ENCODE assay signal across 16 cellular contexts in genomic region chr6:157238346-157238745, GRCh38.
"Had no signal": no experiment of that assay in that cellular context is flagged by ENCODE, and none has a peak within 500 bp of the region (broad histone marks: within the 10 kb centered on the region; RNA-seq: fewer than 3 reads in every experiment).

No MANE protein-coding gene starts in this region.

- H3K27me3 ChIP-seq: ovary, SJCRH30 had no signal

- DNase-seq: activated CD4-positive, alpha-beta T cell treated with anti-CD3 and anti-CD28 coated beads, Interleukin-2, amount 50 U/mL, for 4 hours; activated CD4-positive, CD25-positive, alpha-beta regulatory T cell treated with anti-CD3 and anti-CD28 coated beads, Interleukin-2, amount 50 U/mL, for 72 hours; activated effector memory CD4-positive, alpha-beta T cell treated with anti-CD3 and anti-CD28 coated beads, Interleukin-2, amount 50 U/mL, for 16 hours; activated T-cell treated with anti-CD3 and anti-CD28 coated beads, Interleukin-2, amount 50 U/mL, for 48 hours; amniotic stem cell; cerebellar nuclear complex; effector memory CD4-positive, alpha-beta T cell; left colon; lower lobe of right lung; SJCRH30; stimulated activated CD4-positive, alpha-beta T cell treated with anti-CD3 and anti-CD28 coated beads, Interleukin-12 subunit alpha, Interleukin-12 subunit beta, amount 100 ng/mL, for 4 hours; stimulated activated CD4-positive, alpha-beta T cell treated with anti-CD3 and anti-CD28 coated beads, Interleukin-2, amount 100 ng/mL, for 24 hours; SW 1271; T-helper 9 cell had no signal

- H3K36me3 ChIP-seq: lower lobe of right lung, ovary, SJCRH30, tibial nerve had no signal

- ATAC-seq: left colon, lower lobe of right lung had no signal

- H3K9me3 ChIP-seq: lower lobe of right lung, ovary, SJCRH30 had no signal

- H3K4me3 ChIP-seq: lower lobe of right lung, ovary, SJCRH30, tibial nerve had no signal

- H3K4me1 ChIP-seq: SJCRH30 had no signal

- H3K27ac ChIP-seq: lower lobe of right lung, SJCRH30, tibial nerve had no signal
